Comparison of ENCODE assay signal across 7 cellular contexts in genomic region chr17:67390646-67391480, GRCh38. TPM values are rescaled to one million over a fixed set of nuclear protein-coding genes. Genes with fewer than 3 reads are reported as not detected.
DNase-seq lines count a peak whose midpoint lies in the region; ATAC-seq, FAIRE-seq and TF ChIP-seq lines count a peak whose summit lies in the region.

No MANE protein-coding gene starts in this region.

- CTCF ChIA-PET in activated CD8-positive, alpha-beta memory T cell treated with anti-CD3 and anti-CD28 coated beads, Interleukin-2, amount 10 ng/mL, durations not matched to agents 7 days and 5 days (lab: Charles Lee): interaction anchor here (0.7 to 7.3 kb wide), 12 partner anchors 9 to 100 kb away, joined by 3 to 144 read pairs (median 8); partner anchors contain the start of gene PITPNC1

- H3K36me3 ChIP-seq in pancreas: no peaks in the 10 kb centered on the region
- no peaks in the 10 kb centered on the region for H3K36me3 ChIP-seq in sigmoid colon

- H3K27ac Mint-ChIP-seq in activated CD8-positive, alpha-beta memory T cell treated with anti-CD3 and anti-CD28 coated beads, Interleukin-2, amount 10 ng/mL, durations not matched to agents 7 days and 5 days: peak overlapping the region; percentile 95

- intact Hi-C loops in pancreas (cut with DNase I) (loop anchor here in 1 of 3 donors (10.0 kb wide), 1 partner anchor 84 kb away; no protein-coding TSS in a partner anchor), sigmoid colon (cut with DNase I) (no loop called here)

- no peaks in the 10 kb centered on the region for H3K27me3 ChIP-seq in pancreas
- no peaks in the 10 kb centered on the region for H3K27me3 ChIP-seq in sigmoid colon

- TF ChIP-seq CTCF in pancreas (IDR thresholded peaks at IDR 0.05) (no peak), sigmoid colon (IDR thresholded peaks at IDR 0.05) (no peak)

- H3K4me3 ChIP-seq in pancreas: no peak overlapping the region
- H3K4me3 ChIP-seq in sigmoid colon: no peak overlapping the region

- DNase-seq in NCI-H2196 treated with DMSO at 0.1 percent for 48 hours (lab: John Stamatoyannopoulos, UW; ENCODE audit: unreplicated experiment): peak; percentile 82
- peak; percentile 94 for DNase-seq in activated CD8-positive, alpha-beta memory T cell treated with anti-CD3 and anti-CD28 coated beads, Interleukin-2, amount 10 ng/mL, durations not matched to agents 7 days and 5 days
- DNase-seq in fibroblast of gingiva (ENCODE audit: low read depth): peak; percentile 89
- peak in 4 of 6 donors; percentile 61 to 81 (median 72) for DNase-seq in pancreas
- no peak for DNase-seq in sigmoid colon

- TF ChIP-seq POLR2A in GM18505 (IDR thresholded peaks at IDR 0.05; ENCODE audit: borderline replicate concordance, extremely low read depth, insufficient read depth, insufficient read length) (no peak), sigmoid colon (IDR thresholded peaks at IDR 0.05) (no peak)

- no peaks in the 10 kb centered on the region for H3K27me3 Mint-ChIP-seq in activated CD8-positive, alpha-beta memory T cell treated with anti-CD3 and anti-CD28 coated beads, Interleukin-2, amount 10 ng/mL, durations not matched to agents 7 days and 5 days

- FAIRE-seq in pancreas (lab: Jason Lieb, UNC): no peak

- H3K4me3 Mint-ChIP-seq in activated CD8-positive, alpha-beta memory T cell treated with anti-CD3 and anti-CD28 coated beads, Interleukin-2, amount 10 ng/mL, durations not matched to agents 7 days and 5 days: peak overlapping the region; percentile 78

- no peaks in the 10 kb centered on the region for H3K9me3 Mint-ChIP-seq in activated CD8-positive, alpha-beta memory T cell treated with anti-CD3 and anti-CD28 coated beads, Interleukin-2, amount 10 ng/mL, durations not matched to agents 7 days and 5 days (ENCODE audit: low read depth)

- WGBS in pancreas, 2 donors: 17 to 21% methylated on average over 9 of the region's 9 CpGs
- WGBS in sigmoid colon, 2 donors: 47 to 65% methylated on average over 9 of the region's 9 CpGs

- H3K9me3 ChIP-seq in pancreas (no peaks in the 10 kb centered on the region), sigmoid colon (no peaks in the 10 kb centered on the region)

- no peak for TF ChIP-seq EP300 in sigmoid colon (IDR thresholded peaks at IDR 0.05)

- peaks cover 29% of the 10 kb centered on the region for H3K36me3 Mint-ChIP-seq in activated CD8-positive, alpha-beta memory T cell treated with anti-CD3 and anti-CD28 coated beads, Interleukin-2, amount 10 ng/mL, durations not matched to agents 7 days and 5 days

- ATAC-seq in GM18505 (IDR thresholded peaks at IDR 0.05; ENCODE audit: unreplicated experiment) (peak; percentile 82), HG02623 (IDR thresholded peaks at IDR 0.05; ENCODE audit: unreplicated experiment) (peak; percentile 81), pancreas (peak; percentile 86 to 92 (median 90))
- ATAC-seq in activated CD8-positive, alpha-beta memory T cell treated with anti-CD3 and anti-CD28 coated beads, Interleukin-2, amount 10 ng/mL, durations not matched to agents 7 days and 5 days: peak; percentile 90

- H3K27ac ChIP-seq in pancreas (peak overlapping the region; percentile 24 to 74 (median 58)), sigmoid colon (peak overlapping the region in 2 of 4 donors; percentile 31 to 45)

- peaks cover 5 to 19% (median 15%) of the 10 kb centered on the region in 3 donors for H3K4me1 ChIP-seq in pancreas
- no peaks in the 10 kb centered on the region for H3K4me1 ChIP-seq in sigmoid colon

- H3K4me1 Mint-ChIP-seq in activated CD8-positive, alpha-beta memory T cell treated with anti-CD3 and anti-CD28 coated beads, Interleukin-2, amount 10 ng/mL, durations not matched to agents 7 days and 5 days: peaks cover 74% of the 10 kb centered on the region

RNA-seq across cellular contexts. Expression of gene PITPNC1, which starts 13.8 kb away (rescaled TPM):
- 10 to 100 TPM; 44.9 to 67.6 TPM for total RNA-seq in activated CD8-positive, alpha-beta memory T cell treated with anti-CD3 and anti-CD28 coated beads, Interleukin-2, amount 10 ng/mL, durations not matched to agents 7 days and 5 days
- total RNA-seq in pancreas (10 to 100 TPM; 21.6 to 28.8 (median 25.3) TPM), sigmoid colon (10 to 100 TPM in 1 of 4 donors, 1 to 10 TPM in 3; 3.6 to 14.7 (median 7.8) TPM)
- polyA plus RNA-seq in pancreas (10 to 100 TPM in 1 of 2 donors, 1 to 10 TPM in 1; 9.5 to 16.7 TPM), sigmoid colon (10 to 100 TPM in 1 of 3 donors, 1 to 10 TPM in 2; 3.0 to 15.7 (median 5.3) TPM)

RNA-seq across cellular contexts. Expression of gene PSMD12, which starts 24.5 kb away (rescaled TPM):
- total RNA-seq in activated CD8-positive, alpha-beta memory T cell treated with anti-CD3 and anti-CD28 coated beads, Interleukin-2, amount 10 ng/mL, durations not matched to agents 7 days and 5 days: 10 to 100 TPM; 52.8 to 63.2 TPM
- total RNA-seq in pancreas (10 to 100 TPM; 18.2 to 27.6 (median 23.8) TPM), sigmoid colon (10 to 100 TPM; 30.0 to 38.9 (median 33.0) TPM)
- polyA plus RNA-seq in pancreas (10 to 100 TPM; 10.5 to 17.7 TPM), sigmoid colon (10 to 100 TPM; 11.4 to 21.1 (median 15.7) TPM)
